In genomic region chr12:82723891-82724290, GRCh38 we compare ENCODE assay signal across 25 cellular contexts. TPM values are rescaled to one million over a fixed set of nuclear protein-coding genes. Genes with fewer than 3 reads are reported as not detected.
DNase-seq lines count a peak whose midpoint lies in the region; ATAC-seq, FAIRE-seq and TF ChIP-seq lines count a peak whose summit lies in the region.
"Had no signal": no experiment of that assay in that cellular context is flagged by ENCODE, and none has a peak within 500 bp of the region (broad histone marks: within the 10 kb centered on the region; RNA-seq: fewer than 3 reads in every experiment).

No MANE protein-coding gene starts in this region.

- TF ChIP-seq CTCF in endodermal cell (conservative IDR thresholded peaks at IDR 0.05), result no peak
- no peak for TF ChIP-seq CTCF in activated CD8-positive, alpha-beta T cell treated with anti-CD3 and anti-CD28 coated beads for 36 hours (IDR thresholded peaks at IDR 0.05)
- no peak for TF ChIP-seq CTCF in MM.1S (IDR thresholded peaks at IDR 0.05; ENCODE audit: low read length)

- H4K20me1 ChIP-seq in MM.1S (ENCODE audit: insufficient read depth, low read length), result no peaks in the 10 kb centered on the region
- H4K20me1 ChIP-seq: BLaER1 had no signal

- H3K4me1 ChIP-seq in endodermal cell (ENCODE audit: control insufficient read depth, insufficient read depth, low read length) (no peaks in the 10 kb centered on the region), trophoblast cell (ENCODE audit: control insufficient read depth in 1 of 2, insufficient read depth in 2 of 2, low read length in 2 of 2) (peaks cover 0 to 4% of the 10 kb centered on the region in 2 experiments), MM.1S (ENCODE audit: low read length) (no peaks in the 10 kb centered on the region)
- H3K4me1 ChIP-seq: A549, BLaER1 had no signal

- H3K27ac Mint-ChIP-seq in endodermal cell, result no peak overlapping the region
- H3K27ac Mint-ChIP-seq in activated CD8-positive, alpha-beta T cell treated with anti-CD3 and anti-CD28 coated beads for 36 hours, result no peak overlapping the region
- H3K27ac Mint-ChIP-seq: CD14-positive monocyte; CD4-positive, alpha-beta memory T cell; CD4-positive, CD25-positive, alpha-beta regulatory T cell; CD8-positive, alpha-beta memory T cell had no signal

- DNase-seq in GM19239 (ENCODE audit: insufficient read length, low spot score) (no peak), endodermal cell (no peak), trophoblast cell (peak; percentile 2 to 71), MM.1S (no peak)
- no peak for DNase-seq in activated CD8-positive, alpha-beta T cell treated with anti-CD3 and anti-CD28 coated beads for 36 hours
- DNase-seq: AML-193; BE2C; C1 segment of cervical spinal cord; CD4-positive, alpha-beta memory T cell; CD4-positive, CD25-positive, alpha-beta regulatory T cell; CD8-positive, alpha-beta memory T cell; COR-L47; DMS 273 treated with DMSO at 0.1 percent for 48 hours; DMS153; DMS53; DMS79; DND-41; EL; GDM1 had no signal

- H3K14ac ChIP-seq in trophoblast cell (ENCODE audit: low read length), result no peak overlapping the region

- H2BK12ac ChIP-seq in trophoblast cell (ENCODE audit: low read length), result no peak overlapping the region

- H3K27ac ChIP-seq in endodermal cell (ENCODE audit: low read depth, low read length), result no peak overlapping the region
- peak overlapping the region; percentile 82 for H3K27ac ChIP-seq in trophoblast cell (ENCODE audit: low read depth, low read length)
- no peak overlapping the region for H3K27ac ChIP-seq in MM.1S (ENCODE audit: low read length)
- H3K27ac ChIP-seq: 22Rv1, A549, BLaER1 had no signal

- H4K8ac ChIP-seq in trophoblast cell (ENCODE audit: low read depth, low read length), result no peak overlapping the region

- H3K4ac ChIP-seq in trophoblast cell (ENCODE audit: low read depth, low read length), result no peak overlapping the region

- peaks cover 4% of the 10 kb centered on the region for H3K27me3 Mint-ChIP-seq in endodermal cell (ENCODE audit: insufficient read depth)
- no peaks in the 10 kb centered on the region for H3K27me3 Mint-ChIP-seq in activated CD8-positive, alpha-beta T cell treated with anti-CD3 and anti-CD28 coated beads for 36 hours
- H3K27me3 Mint-ChIP-seq: CD4-positive, alpha-beta memory T cell; CD4-positive, CD25-positive, alpha-beta regulatory T cell; CD8-positive, alpha-beta memory T cell had no signal

- no peak overlapping the region for H2BK5ac ChIP-seq in trophoblast cell (ENCODE audit: low read depth, low read length, poor library complexity)

- no peak for ATAC-seq in activated CD8-positive, alpha-beta T cell treated with anti-CD3 and anti-CD28 coated beads for 36 hours
- ATAC-seq: A549 had no signal

- FAIRE-seq in GM19239 (lab: Jason Lieb, UNC), result peak; percentile 49
- FAIRE-seq: A549, GM12878, GM12892 had no signal

- CTCF ChIA-PET in activated CD8-positive, alpha-beta T cell treated with anti-CD3 and anti-CD28 coated beads for 36 hours (lab: Charles Lee), result no interaction called here

- no peaks in the 10 kb centered on the region for H3F3A ChIP-seq in MM.1S (ENCODE audit: insufficient read depth, low read length)

- H3K36me3 Mint-ChIP-seq in endodermal cell (ENCODE audit: low read depth), result peaks cover 42% of the 10 kb centered on the region
- no peaks in the 10 kb centered on the region for H3K36me3 Mint-ChIP-seq in activated CD8-positive, alpha-beta T cell treated with anti-CD3 and anti-CD28 coated beads for 36 hours (ENCODE audit: low read depth)

- H3K4me1 Mint-ChIP-seq in endodermal cell, result peaks cover 8% of the 10 kb centered on the region
- peaks cover 3% of the 10 kb centered on the region for H3K4me1 Mint-ChIP-seq in activated CD8-positive, alpha-beta T cell treated with anti-CD3 and anti-CD28 coated beads for 36 hours (ENCODE audit: low read depth)
- H3K4me1 Mint-ChIP-seq: CD4-positive, CD25-positive, alpha-beta regulatory T cell had no signal

- H3K23ac ChIP-seq in trophoblast cell (ENCODE audit: low read length), result no peak overlapping the region

- H3K27me3 ChIP-seq in endodermal cell (ENCODE audit: control insufficient read depth, insufficient read depth, low read length, poor library complexity, severe bottlenecking) (no peaks in the 10 kb centered on the region), trophoblast cell (ENCODE audit: insufficient read depth, low read length) (no peaks in the 10 kb centered on the region), MM.1S (replicated peaks; ENCODE audit: insufficient read depth, low read length) (no peaks in the 10 kb centered on the region)
- H3K27me3 ChIP-seq: BE2C, BLaER1 had no signal

- no peaks in the 10 kb centered on the region for H3K9me2 ChIP-seq in MM.1S (replicated peaks; ENCODE audit: insufficient read depth, low read length)

- peaks cover 2% of the 10 kb centered on the region for H3K79me1 ChIP-seq in trophoblast cell (ENCODE audit: low read length)

- H2BK120ac ChIP-seq in trophoblast cell (ENCODE audit: insufficient read depth, low read length, poor library complexity), result no peak overlapping the region

- H3K9ac ChIP-seq in endodermal cell (ENCODE audit: extremely low read depth, low read length, poor library complexity, severe bottlenecking) (no peak overlapping the region), trophoblast cell (ENCODE audit: low read length) (no peak overlapping the region), MM.1S (ENCODE audit: low read length) (no peak overlapping the region)
- H3K9ac ChIP-seq: BLaER1 had no signal

- H3K9me3 Mint-ChIP-seq in endodermal cell, result peaks cover 45% of the 10 kb centered on the region
- H3K9me3 Mint-ChIP-seq in activated CD8-positive, alpha-beta T cell treated with anti-CD3 and anti-CD28 coated beads for 36 hours, result no peaks in the 10 kb centered on the region
- H3K9me3 Mint-ChIP-seq: CD4-positive, alpha-beta memory T cell; CD4-positive, CD25-positive, alpha-beta regulatory T cell had no signal

- POLR2A ChIA-PET in activated CD8-positive, alpha-beta T cell treated with anti-CD3 and anti-CD28 coated beads for 36 hours (lab: Charles Lee), result no interaction called here

- 94 to 100% methylated on average over 2 of the region's 2 CpGs for WGBS in endodermal cell (ENCODE audit: insufficient coverage in 1 of 2, insufficient read length in 1 of 2), 2 experiments
- no CpG with 5 or more reads among the region's 2 CpGs for WGBS in trophoblast cell (ENCODE audit: extremely low coverage, insufficient coverage, insufficient read length)

- H3K4me2 ChIP-seq in trophoblast cell (ENCODE audit: low read length), result no peak overlapping the region
- no peak overlapping the region for H3K4me2 ChIP-seq in MM.1S (ENCODE audit: low read depth, low read length)
- H3K4me2 ChIP-seq: A549, BLaER1 had no signal

- H3K4me3 ChIP-seq in endodermal cell (ENCODE audit: low read length), result peak overlapping the region; percentile 25
- no peak overlapping the region for H3K4me3 ChIP-seq in trophoblast cell (ENCODE audit: low read depth, low read length)
- H3K4me3 ChIP-seq in MM.1S (ENCODE audit: low read length), result no peak overlapping the region
- H3K4me3 ChIP-seq: A549, BLaER1, GM12878 had no signal

- H4K91ac ChIP-seq in trophoblast cell (ENCODE audit: low read depth, low read length), result no peak overlapping the region

- H3K9me3 ChIP-seq in endodermal cell (ENCODE audit: control insufficient read depth, low read length) (peaks cover 44% of the 10 kb centered on the region), trophoblast cell (ENCODE audit: insufficient read depth, low read depth, low read length) (peaks cover 5% of the 10 kb centered on the region), MM.1S (replicated peaks; ENCODE audit: insufficient read depth, low read length) (no peaks in the 10 kb centered on the region)
- H3K9me3 ChIP-seq: A549, BE2C had no signal

- no peak overlapping the region for H2AFZ ChIP-seq in trophoblast cell (ENCODE audit: insufficient read depth, low read length, poor library complexity)
- no peak overlapping the region for H2AFZ ChIP-seq in MM.1S (ENCODE audit: low read length)

- no peak overlapping the region for H2AK5ac ChIP-seq in trophoblast cell (ENCODE audit: low read length)

- H3K79me2 ChIP-seq in trophoblast cell (ENCODE audit: control insufficient read depth, insufficient read depth, low read length, poor library complexity) (peaks cover 2% of the 10 kb centered on the region), MM.1S (ENCODE audit: low read length) (no peaks in the 10 kb centered on the region)

- H3K36me3 ChIP-seq in endodermal cell (ENCODE audit: control insufficient read depth, insufficient read depth, low read length), result no peaks in the 10 kb centered on the region
- peaks cover 5 to 7% of the 10 kb centered on the region in 2 experiments for H3K36me3 ChIP-seq in trophoblast cell (ENCODE audit: control insufficient read depth in 1 of 2, insufficient read depth in 2 of 2, low read length in 2 of 2)
- no peaks in the 10 kb centered on the region for H3K36me3 ChIP-seq in MM.1S (replicated peaks; ENCODE audit: insufficient read depth, low read length)
- H3K36me3 ChIP-seq: BE2C, BLaER1 had no signal

- intact Hi-C loops in activated CD8-positive, alpha-beta T cell treated with anti-CD3 and anti-CD28 coated beads for 36 hours (cut with micrococcal nuclease), result no loop called here

- H4K12ac ChIP-seq in trophoblast cell (ENCODE audit: low read depth, low read length), result no peak overlapping the region

- H3K4me3 Mint-ChIP-seq in endodermal cell, result no peak overlapping the region
- H3K4me3 Mint-ChIP-seq in activated CD8-positive, alpha-beta T cell treated with anti-CD3 and anti-CD28 coated beads for 36 hours, result no peak overlapping the region
- H3K4me3 Mint-ChIP-seq: CD14-positive monocyte; CD4-positive, alpha-beta memory T cell; CD4-positive, CD25-positive, alpha-beta regulatory T cell; CD8-positive, alpha-beta memory T cell had no signal

- no peak overlapping the region for H3K18ac ChIP-seq in trophoblast cell (ENCODE audit: low read length)

RNA-seq across cellular contexts. Expression of gene TMTC2, which starts 37.2 kb away (rescaled TPM):
- 10 to 100 TPM in 1 of 2 donors, 1 to 10 TPM in 1; 7.2 to 10.8 TPM for total RNA-seq in endodermal cell
- polyA plus RNA-seq in endodermal cell (2013, experiment 1 of 2), result 23.2 TPM
- polyA plus RNA-seq in endodermal cell (2013, experiment 2 of 2), result 20.9 TPM
- 36.7 and 39.0 TPM in 2 replicates for polyA plus RNA-seq in trophoblast cell (2013)
- 1 to 10 TPM; 2.5 to 3.1 TPM for total RNA-seq in activated CD8-positive, alpha-beta T cell treated with anti-CD3 and anti-CD28 coated beads for 36 hours

Comparison
In these comparisons a context has a peak if more than half of its experiments do, and no peak if none do; other contexts are left out.
1. DNase-seq: peak in trophoblast cell (2 of 2); none in GM19239 (single experiment), endodermal cell (single experiment), activated CD8-positive, alpha-beta T cell treated with anti-CD3 and anti-CD28 coated beads for 36 hours (single experiment) and MM.1S (single experiment).